ENCODE assay signal across 8 cellular contexts in genomic region chr5:172659909-172660628, GRCh38. TPM values are rescaled to one million over a fixed set of nuclear protein-coding genes. Genes with fewer than 3 reads are reported as not detected.
DNase-seq lines count a peak whose midpoint lies in the region; ATAC-seq and TF ChIP-seq lines count a peak whose summit lies in the region.

No MANE protein-coding gene starts in this region.

- H3K9ac ChIP-seq in colonic mucosa (ENCODE audit: low read depth in 2 of 2, low read length in 2 of 2), result peak overlapping the region in 1 of 2 donors; percentile 80

- no peaks in the 10 kb centered on the region for H3K27me3 ChIP-seq in BJ (ENCODE audit: control insufficient read depth, insufficient read depth, low read length)
- no peaks in the 10 kb centered on the region for H3K27me3 ChIP-seq in colonic mucosa
- no peaks in the 10 kb centered on the region for H3K27me3 ChIP-seq in lower lobe of right lung (ENCODE audit: low read depth)
- H3K27me3 ChIP-seq in thyroid gland, result no peaks in the 10 kb centered on the region

- peak overlapping the region; percentile 72 for H3K27ac ChIP-seq in colonic mucosa
- peak overlapping the region; percentile 83 for H3K27ac ChIP-seq in lower lobe of right lung
- H3K27ac ChIP-seq in thyroid gland, result peak overlapping the region in 2 of 3 donors; percentile 28 to 62

- intact Hi-C loops in colonic mucosa (cut with DNase I), result no loop called here
- intact Hi-C loops in lower lobe of right lung (cut with DNase I), result no loop called here
- intact Hi-C loops in thyroid gland (cut with DNase I), result no loop called here

- no peaks in the 10 kb centered on the region for H3K36me3 ChIP-seq in BJ (ENCODE audit: control insufficient read depth, insufficient read depth, low read length)
- no peaks in the 10 kb centered on the region for H3K36me3 ChIP-seq in colonic mucosa
- H3K36me3 ChIP-seq in lower lobe of right lung, result no peaks in the 10 kb centered on the region
- H3K36me3 ChIP-seq in thyroid gland, result no peaks in the 10 kb centered on the region

- CTCF ChIA-PET in BJ (lab: Yijun Ruan, JAX), result interaction anchor here (0.6 to 3.4 kb wide), 6 partner anchors 37 to 272 kb away, joined by 3 to 16 read pairs (median 4); no protein-coding TSS in a partner anchor

- H3K4me1 ChIP-seq in colonic mucosa, result peaks cover 21% of the 10 kb centered on the region
- peaks cover 62% of the 10 kb centered on the region for H3K4me1 ChIP-seq in lower lobe of right lung
- peaks cover 0 to 27% of the 10 kb centered on the region in 2 donors for H3K4me1 ChIP-seq in thyroid gland

- DNase-seq in BJ (ENCODE audit: low read depth) (peak; percentile 58), NCI-H510A treated with DMSO at 0.1 percent for 48 hours (lab: John Stamatoyannopoulos, UW) (peak; percentile 47), colonic mucosa (peak; percentile 92), lower lobe of right lung (peak; percentile 85), thyroid gland (peak; percentile 25 to 40)
- no peak for DNase-seq in activated CD4-positive, alpha-beta T cell treated with anti-CD3 and anti-CD28 coated beads for 4 hours
- no peak for DNase-seq in activated naive CD4-positive, alpha-beta T cell (lab: John Stamatoyannopoulos, UW)

- 44 to 45% methylated on average over 17 to 18 of the region's 18 CpGs for WGBS in thyroid gland, 2 donors

- POLR2A ChIA-PET in BJ (lab: Charles Lee), result interaction anchor here (0.6 to 0.9 kb wide), 2 partner anchors 16 to 70 kb away, joined by 3 read pairs; no protein-coding TSS in a partner anchor

- TF ChIP-seq CTCF in BJ (IDR thresholded peaks at IDR 0.05; ENCODE audit: insufficient read depth, low read depth, low read length) (no peak), colonic mucosa (IDR thresholded peaks at IDR 0.05) (no peak), lower lobe of right lung (IDR thresholded peaks at IDR 0.05) (no peak), thyroid gland (IDR thresholded peaks at IDR 0.05) (no peak)

- H3K4me3 ChIP-seq in BJ (ENCODE audit: low read depth, low read length) (no peak overlapping the region), colonic mucosa (no peak overlapping the region), lower lobe of right lung (no peak overlapping the region), thyroid gland (replicated peaks in 1 of 3) (no peak overlapping the region)

- peak; percentile 80 to 88 for ATAC-seq in lower lobe of right lung
- ATAC-seq in HG03442 (IDR thresholded peaks at IDR 0.05; ENCODE audit: unreplicated experiment), result no peak

- TF ChIP-seq POLR2A in thyroid gland (IDR thresholded peaks at IDR 0.05), result no peak

- H3K9me3 ChIP-seq in colonic mucosa (no peaks in the 10 kb centered on the region), lower lobe of right lung (peaks cover 11% of the 10 kb centered on the region), thyroid gland (no peaks in the 10 kb centered on the region)

RNA-seq across cellular contexts. Expression of gene NEURL1B, which starts 19.0 kb away (rescaled TPM):
- 1.5 and 2.3 TPM in 2 replicates for polyA plus RNA-seq in BJ (2011; rRNA removed)
- 2.9 and 4.8 TPM in 2 replicates for polyA minus RNA-seq in BJ (2011; rRNA and poly(A)+ RNA removed)
- total RNA-seq in colonic mucosa, result 10 to 100 TPM; 61.6 to 99.9 TPM
- total RNA-seq in lower lobe of right lung, result 24.8 TPM
- total RNA-seq in thyroid gland, result 10 to 100 TPM in 2 of 4 donors, 1 to 10 TPM in 2; 8.2 to 29.9 (median 10.9) TPM

Comparison
In these comparisons a context has a peak if more than half of its experiments do, and no peak if none do; other contexts are left out.
1. DNase-seq: peak in BJ (single experiment), NCI-H510A treated with DMSO at 0.1 percent for 48 hours (single experiment), colonic mucosa (single experiment), lower lobe of right lung (single experiment) and thyroid gland (2 of 2); none in activated CD4-positive, alpha-beta T cell treated with anti-CD3 and anti-CD28 coated beads for 4 hours (0 of 2) and activated naive CD4-positive, alpha-beta T cell (0 of 4).
2. Peak in every context shown above with its lines, with median percentiles within 50 percentile points of each other: H3K27ac ChIP-seq.